In genomic region chr1:36594041-36594440, GRCh38 we compare ENCODE assay signal across 20 cellular contexts.
"Had no signal": no experiment of that assay in that cellular context is flagged by ENCODE, and none has a peak within 500 bp of the region (broad histone marks: within the 10 kb centered on the region; RNA-seq: fewer than 3 reads in every experiment).

No MANE protein-coding gene starts in this region.

- H3K4me3 ChIP-seq: esophagus muscularis mucosa, gastroesophageal sphincter, heart left ventricle, prostate gland, suprapubic skin, transverse colon, vagina had no signal

- H3K27ac ChIP-seq: esophagus muscularis mucosa, gastroesophageal sphincter, heart left ventricle, prostate gland, suprapubic skin, transverse colon, vagina had no signal

- H3K9me3 ChIP-seq: gastroesophageal sphincter, heart left ventricle, prostate gland, suprapubic skin, transverse colon, vagina had no signal

- H3K36me3 ChIP-seq: esophagus muscularis mucosa, gastroesophageal sphincter, heart left ventricle, prostate gland, suprapubic skin, transverse colon, vagina had no signal

- DNase-seq: activated B cell treated with CpG ODN at 0.5 μM for 24 hours; activated CD4-positive, alpha-beta memory T cell treated with anti-CD3 and anti-CD28 coated beads, Interleukin-2, amount 10 ng/mL, durations not matched to agents 7 days and 5 days; activated CD4-positive, alpha-beta T cell treated with anti-CD3 and anti-CD28 coated beads for 48 hours; activated naive CD4-positive, alpha-beta T cell; activated naive CD8-positive, alpha-beta T cell treated with anti-CD3 and anti-CD28 coated beads for 36 hours; activated T-cell treated with anti-CD3 and anti-CD28 coated beads, Interleukin-2, amount 50 U/mL, for 1 hour; amniotic stem cell; dermis blood vessel endothelial cell; effector memory CD4-positive, alpha-beta T cell; heart left ventricle; right cardiac atrium; stimulated activated CD4-positive, alpha-beta T cell treated with anti-CD3 and anti-CD28 coated beads, Interleukin-2, amount 100 ng/mL, for 24 hours; stimulated activated naive CD8-positive, alpha-beta T cell treated with anti-CD3 and anti-CD28 coated beads, Interleukin-15, Interleukin-2, amounts not matched to agents 100 U/mL and 50 U/mL, for 24 hours; transverse colon had no signal

- H3K27me3 ChIP-seq: vagina had no signal

- ATAC-seq: activated T-helper 17 cell treated with anti-CD3 and anti-CD28 coated beads, Interleukin-2, amount 50 U/mL, for 72 hours; gastroesophageal sphincter; heart left ventricle; right cardiac atrium; stimulated activated naive CD8-positive, alpha-beta T cell treated with anti-CD3 and anti-CD28 coated beads, Interleukin-15, Interleukin-2, amounts not matched to agents 100 U/mL and 50 U/mL, for 24 hours had no signal

- H3K4me1 ChIP-seq: esophagus muscularis mucosa, gastroesophageal sphincter, heart left ventricle, prostate gland, suprapubic skin, transverse colon, vagina had no signal
